18 cellular contexts compared by ENCODE assay signal in the genomic region with DNA sequence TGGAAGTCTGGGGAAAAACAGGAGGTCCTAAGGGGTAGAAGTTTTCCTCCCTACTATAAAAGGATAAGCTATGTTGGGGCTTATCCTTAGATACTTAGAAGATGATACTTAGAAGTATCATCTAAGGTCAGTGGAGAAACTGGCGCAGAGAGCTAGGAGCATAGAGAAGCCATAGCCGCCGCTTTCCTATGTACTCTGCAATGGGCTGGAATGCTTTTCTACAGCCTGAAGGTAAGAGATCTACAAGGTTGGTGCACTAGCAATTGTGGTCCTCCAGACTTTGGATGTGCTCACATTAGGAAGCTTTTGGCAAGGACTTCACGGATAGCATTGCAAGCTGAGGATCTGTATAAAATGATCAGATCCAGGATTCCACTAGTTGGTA. TPM values are rescaled to one million over a fixed set of nuclear protein-coding genes. Genes with fewer than 3 reads are reported as not detected.
A peak's percentile ranks its signal among the peaks of the same experiment; 100 is the strongest.
DNase-seq lines count a peak whose midpoint lies in the region; ATAC-seq and TF ChIP-seq lines count a peak whose summit lies in the region.
"Had no signal": no experiment of that assay in that cellular context is flagged by ENCODE, and none has a peak within 500 bp of the region (broad histone marks: within the 10 kb centered on the region; RNA-seq: fewer than 3 reads in every experiment).

No MANE protein-coding gene starts in this region.

- BruUV-seq in PC-9 (replicated peaks; lab: Mats Ljungman, UMichigan), result no TSS peak

- CTCF ChIA-PET in AG04450 (lab: Charles Lee), result interaction anchor here (1.8 to 2.1 kb wide), 2 partner anchors 12 kb away, joined by 11 to 17 read pairs; a partner anchor contains a TSS
- CTCF ChIA-PET in PC-9 (lab: Charles Lee), result no interaction called here

- H3K4me3 ChIP-seq in AG04450 (ENCODE audit: low read depth, low read length), result no peak overlapping the region
- no peak overlapping the region for H3K4me3 ChIP-seq in PC-9
- no peak overlapping the region for H3K4me3 ChIP-seq in gastrocnemius medialis

- H3K9me3 ChIP-seq in AG04450 (ENCODE audit: control insufficient read depth, insufficient read depth, low read length) (peaks cover 22% of the 10 kb centered on the region), PC-9 (ENCODE audit: insufficient read depth, low read depth) (peaks cover 3% of the 10 kb centered on the region), gastrocnemius medialis (no peaks in the 10 kb centered on the region)

- peak overlapping the region; percentile 52; the same call in 1 of the 2 replicates for H3K4me2 ChIP-seq in PC-9

- H3K27me3 ChIP-seq in AG04450 (ENCODE audit: control insufficient read depth, insufficient read depth, low read length) (no peaks in the 10 kb centered on the region), PC-9 (ENCODE audit: insufficient read depth, low read depth) (no peaks in the 10 kb centered on the region), gastrocnemius medialis (no peaks in the 10 kb centered on the region)

- no peak for ATAC-seq in gastrocnemius medialis
- ATAC-seq in HG02852 (IDR thresholded peaks at IDR 0.05; ENCODE audit: unreplicated experiment), result no peak
- ATAC-seq in GM18858 (IDR thresholded peaks at IDR 0.05; ENCODE audit: unreplicated experiment), result no peak
- ATAC-seq: Panc1 had no signal

- TF ChIP-seq CTCF in AG04450 (IDR thresholded peaks at IDR 0.05; ENCODE audit: low read depth, low read length) (no peak), PC-9 (conservative IDR thresholded peaks at IDR 0.05) (no peak), gastrocnemius medialis (IDR thresholded peaks at IDR 0.05 in 4 of 5, conservative IDR thresholded peaks at IDR 0.05 in 1 of 5) (no peak)

- H3K36me3 ChIP-seq in PC-9 (ENCODE audit: low read depth) (no peaks in the 10 kb centered on the region), gastrocnemius medialis (no peaks in the 10 kb centered on the region)

- peaks cover 13% of the 10 kb centered on the region for H3K4me1 ChIP-seq in PC-9 (replicated peaks; ENCODE audit: insufficient read depth)
- peaks cover 0 to 4% of the 10 kb centered on the region in 2 donors for H3K4me1 ChIP-seq in gastrocnemius medialis
- H3K4me1 ChIP-seq: Caco-2 had no signal

- in situ Hi-C loops in gastrocnemius medialis (cut with MboI; ENCODE audit: low sequenced_read_pairs in 4 of 4), result loop anchor here (10.0 to 25.0 kb wide), 6 partner anchors 175 to 875 kb away; no protein-coding TSS in a partner anchor

- no peaks in the 10 kb centered on the region for H3K9me2 ChIP-seq in PC-9 (ENCODE audit: insufficient read depth)

- H3K27ac ChIP-seq in AG04450 (ENCODE audit: low read depth, low read length), result peak overlapping the region; percentile 66
- H3K27ac ChIP-seq in PC-9, result no peak overlapping the region
- H3K27ac ChIP-seq in epithelial cell of prostate, result peak overlapping the region; percentile 12
- peak overlapping the region in 3 of 4 donors; percentile 41 to 50 (median 47) for H3K27ac ChIP-seq in gastrocnemius medialis

- DNase-seq in AG04450 (ENCODE audit: low read depth, low spot score) (no peak), PC-9 (no peak), epithelial cell of prostate (ENCODE audit: low read depth, low spot score) (no peak), gastrocnemius medialis (no peak), inferior parietal cortex (ENCODE audit: extremely low spot score) (no peak), NOMO-1 treated with dmso at 0.1 percent for 144 hours (lab: John Stamatoyannopoulos, UW; ENCODE audit: unreplicated experiment) (no peak)
- DNase-seq: ACHN; Caco-2; CD4-positive, CD25-positive, alpha-beta regulatory T cell; DMS153; KG1; NCI-H1436; NCI-H2029; NCI-H2171; NCI-H446 had no signal

- no peak overlapping the region for H2AFZ ChIP-seq in PC-9

- no peaks in the 10 kb centered on the region for H4K20me1 ChIP-seq in PC-9 (ENCODE audit: insufficient read depth)

- H3K79me2 ChIP-seq in PC-9 (ENCODE audit: low read depth), result no peaks in the 10 kb centered on the region

- no peak for TF ChIP-seq POLR2A in gastrocnemius medialis (IDR thresholded peaks at IDR 0.05)

- peaks cover 17% of the 10 kb centered on the region; the same call in 1 of the 2 replicates for H3F3A ChIP-seq in PC-9 (ENCODE audit: insufficient read depth, low read depth)

- intact Hi-C loops in PC-9 (cut with micrococcal nuclease; ENCODE audit: unreplicated experiment) (no loop called here), gastrocnemius medialis (cut with DNase I; ENCODE audit: low total_unique reads) (no loop called here)

- POLR2A ChIA-PET in AG04450 (lab: Yijun Ruan, JAX) (interaction anchor here (0.5 kb wide), 1 partner anchor 17 kb away, joined by 6 read pairs; no protein-coding TSS in a partner anchor), PC-9 (lab: Charles Lee; ENCODE audit: unreplicated experiment) (no interaction called here)

RNA-seq across cellular contexts. Expression of a gene that starts 12.4 kb away (rescaled TPM):
- 73.8 and 82.7 TPM in 2 replicates for polyA plus RNA-seq in AG04450 (2011; rRNA removed)
- polyA minus RNA-seq in AG04450 (2011; rRNA and poly(A)+ RNA removed), result 88.1 and 89.4 TPM in 2 replicates
- 26.6 and 26.8 TPM in 2 replicates for total RNA-seq in PC-9 (2021)
- total RNA-seq in gastrocnemius medialis, result 100 to 1,000 TPM; 295 to 592 (median 527) TPM

Comparison
In these comparisons a context has a peak if more than half of its experiments do, and no peak if none do; other contexts are left out.
1. RNA of a gene that starts 12.4 kb away (total RNA-seq): 295 to 592 TPM in gastrocnemius medialis; 26.6 to 26.8 TPM in PC-9; every median in the first group is over 10 times any median in the second.